In genomic region chr13:60661514-60661913, GRCh38 we compare ENCODE assay signal across 19 cellular contexts.
"Had no signal": no experiment of that assay in that cellular context is flagged by ENCODE, and none has a peak within 500 bp of the region (broad histone marks: within the 10 kb centered on the region; RNA-seq: fewer than 3 reads in every experiment).

No MANE protein-coding gene starts in this region.

- H3K4me3 ChIP-seq: thyroid gland had no signal

- H3K27ac ChIP-seq: foreskin keratinocyte, thyroid gland had no signal

- H3K9me3 Mint-ChIP-seq: activated CD4-positive, alpha-beta memory T cell treated with anti-CD3 and anti-CD28 coated beads for 36 hours had no signal

- H3K27me3 ChIP-seq: foreskin keratinocyte, thyroid gland had no signal

- ATAC-seq: foreskin keratinocyte had no signal

- H3K27me3 Mint-ChIP-seq: activated B cell treated with CpG ODN at 0.5 μM for 24 hours; activated CD4-positive, alpha-beta memory T cell treated with anti-CD3 and anti-CD28 coated beads for 36 hours; brain had no signal

- H3K9me3 ChIP-seq: thyroid gland had no signal

- H3K36me3 Mint-ChIP-seq: activated CD4-positive, alpha-beta memory T cell treated with anti-CD3 and anti-CD28 coated beads for 36 hours; brain had no signal

- DNase-seq: activated B cell treated with CpG ODN at 0.5 μM for 24 hours; activated CD4-positive, alpha-beta memory T cell treated with anti-CD3 and anti-CD28 coated beads for 36 hours; activated CD4-positive, alpha-beta T cell treated with anti-CD3 and anti-CD28 coated beads for 4 hours; activated naive CD4-positive, alpha-beta T cell treated with Interleukin-2 at 50 U/mL for 16 hours; activated T-cell treated with anti-CD3 and anti-CD28 coated beads, Interleukin-2, amount 50 U/mL, for 1 hour; caudate nucleus; foreskin keratinocyte; hippocampal formation; midbrain; occipital lobe; stimulated activated CD4-positive, alpha-beta T cell treated with anti-CD3 and anti-CD28 coated beads, Interleukin-2, amount 100 ng/mL, for 24 hours; stimulated activated naive CD4-positive, alpha-beta T cell treated with Interleukin-2 at 50 U/mL for 16 hours; thyroid gland had no signal

- H3K4me3 Mint-ChIP-seq: activated B cell treated with CpG ODN at 0.5 μM for 24 hours; activated CD4-positive, alpha-beta memory T cell treated with anti-CD3 and anti-CD28 coated beads for 36 hours; brain; nephron; T-helper 2 cell treated with Interferon-gamma antibody and Interleukin-4, amounts not matched to agents 5 μg/mL and 100 μg/mL, for 36 hours had no signal

- H3K36me3 ChIP-seq: thyroid gland had no signal

- H3K27ac Mint-ChIP-seq: activated B cell treated with CpG ODN at 0.5 μM for 24 hours; activated CD4-positive, alpha-beta memory T cell treated with anti-CD3 and anti-CD28 coated beads for 36 hours; activated T-helper 2 cell treated with anti-CD3 and anti-CD28 coated beads, Interferon-gamma antibody, Interleukin-2, Interleukin-4, amounts not matched to agents 10 μg/mL and 5 μg/mL and 100 μg/mL, durations not matched to agents 14 hours and 24 hours and 36 hours; brain; nephron; T-helper 2 cell treated with Interferon-gamma antibody and Interleukin-4, amounts not matched to agents 5 μg/mL and 100 μg/mL, for 36 hours had no signal

- H3K4me1 Mint-ChIP-seq: activated B cell treated with CpG ODN at 0.5 μM for 24 hours, brain, nephron had no signal

- FAIRE-seq: keratinocyte, TTC549 had no signal

- H3K4me1 ChIP-seq: foreskin keratinocyte, thyroid gland had no signal
